In genomic region chr10:124712704-124713407, GRCh38 we compare ENCODE assay signal across 19 cellular contexts. TPM values are rescaled to one million over a fixed set of nuclear protein-coding genes. Genes with fewer than 3 reads are reported as not detected.
DNase-seq lines count a peak whose midpoint lies in the region; ATAC-seq and TF ChIP-seq lines count a peak whose summit lies in the region.
"Had no signal": no experiment of that assay in that cellular context is flagged by ENCODE, and none has a peak within 500 bp of the region (broad histone marks: within the 10 kb centered on the region; RNA-seq: fewer than 3 reads in every experiment).

No MANE protein-coding gene starts in this region.

- no peak for DNase-seq in stimulated activated naive CD8-positive, alpha-beta T cell treated with anti-CD3 and anti-CD28 coated beads, Interleukin-15, amount 100 ng/mL, for 72 hours
- DNase-seq in chondrocyte (ENCODE audit: low spot score) (peak; percentile 41), NCI-H82 treated with DMSO at 0.1 percent for 48 hours (lab: John Stamatoyannopoulos, UW; ENCODE audit: unreplicated experiment) (no peak), HuH-7 (ENCODE audit: low spot score) (no peak), NOMO-1 treated with DMSO at 0.1 percent for 48 hours (lab: John Stamatoyannopoulos, UW; ENCODE audit: unreplicated experiment) (no peak)
- DNase-seq: activated CD8-positive, alpha-beta memory T cell treated with anti-CD3 and anti-CD28 coated beads, Interleukin-2, amount 50 U/mL, for 4 hours; GF-D8; H7; MV-4-11; NCI-H2081; NCI-H748 treated with DMSO at 0.1 percent for 48 hours; sigmoid colon; stimulated activated CD4-positive, alpha-beta T cell treated with anti-CD3 and anti-CD28 coated beads, Interleukin-4, amount 100 ng/mL, for 1 hour; stimulated activated CD8-positive, alpha-beta memory T cell treated with anti-CD3 and anti-CD28 coated beads, Interleukin-4, amount 100 ng/mL, for 48 hours; T-helper 1 cell had no signal

- H3K9me3 Mint-ChIP-seq in stimulated activated naive CD8-positive, alpha-beta T cell treated with anti-CD3 and anti-CD28 coated beads, Interleukin-15, Interleukin-2, amounts not matched to agents 100 ng/mL and 50 ng/mL, for 24 hours: no peaks in the 10 kb centered on the region
- no peaks in the 10 kb centered on the region for H3K9me3 Mint-ChIP-seq in stimulated activated naive CD8-positive, alpha-beta T cell treated with anti-CD3 and anti-CD28 coated beads, Interleukin-15, amount 100 ng/mL, for 72 hours
- H3K9me3 Mint-ChIP-seq in chondrocyte (ENCODE audit: low read depth) (no peaks in the 10 kb centered on the region), nephron (no peaks in the 10 kb centered on the region)

- no peak for TF ChIP-seq POLR2A in GM18505 (IDR thresholded peaks at IDR 0.05; ENCODE audit: borderline replicate concordance, extremely low read depth, insufficient read depth, insufficient read length)

- peak overlapping the region; percentile 5 for H3K27ac Mint-ChIP-seq in stimulated activated naive CD8-positive, alpha-beta T cell treated with anti-CD3 and anti-CD28 coated beads, Interleukin-15, Interleukin-2, amounts not matched to agents 100 ng/mL and 50 ng/mL, for 24 hours
- no peak overlapping the region for H3K27ac Mint-ChIP-seq in stimulated activated naive CD8-positive, alpha-beta T cell treated with anti-CD3 and anti-CD28 coated beads, Interleukin-15, amount 100 ng/mL, for 72 hours
- H3K27ac Mint-ChIP-seq in chondrocyte (ENCODE audit: unreplicated experiment) (no peak overlapping the region), nephron (peak overlapping the region; percentile 71 to 86 (median 85))

- no peaks in the 10 kb centered on the region for H3K27me3 Mint-ChIP-seq in stimulated activated naive CD8-positive, alpha-beta T cell treated with anti-CD3 and anti-CD28 coated beads, Interleukin-15, Interleukin-2, amounts not matched to agents 100 ng/mL and 50 ng/mL, for 24 hours
- H3K27me3 Mint-ChIP-seq in stimulated activated naive CD8-positive, alpha-beta T cell treated with anti-CD3 and anti-CD28 coated beads, Interleukin-15, amount 100 ng/mL, for 72 hours: no peaks in the 10 kb centered on the region
- H3K27me3 Mint-ChIP-seq in chondrocyte (ENCODE audit: low read depth): no peaks in the 10 kb centered on the region
- H3K27me3 Mint-ChIP-seq in nephron (ENCODE audit: low read depth): no peaks in the 10 kb centered on the region

- H3K4me1 Mint-ChIP-seq in stimulated activated naive CD8-positive, alpha-beta T cell treated with anti-CD3 and anti-CD28 coated beads, Interleukin-15, Interleukin-2, amounts not matched to agents 100 ng/mL and 50 ng/mL, for 24 hours (ENCODE audit: low read depth): peaks cover 86% of the 10 kb centered on the region
- H3K4me1 Mint-ChIP-seq in stimulated activated naive CD8-positive, alpha-beta T cell treated with anti-CD3 and anti-CD28 coated beads, Interleukin-15, amount 100 ng/mL, for 72 hours: peaks cover 83% of the 10 kb centered on the region
- H3K4me1 Mint-ChIP-seq in chondrocyte (ENCODE audit: low read depth) (peaks cover 14% of the 10 kb centered on the region), nephron (peaks cover 87% of the 10 kb centered on the region)

- H3K36me3 Mint-ChIP-seq in stimulated activated naive CD8-positive, alpha-beta T cell treated with anti-CD3 and anti-CD28 coated beads, Interleukin-15, Interleukin-2, amounts not matched to agents 100 ng/mL and 50 ng/mL, for 24 hours (ENCODE audit: low read depth): peaks cover 14% of the 10 kb centered on the region
- H3K36me3 Mint-ChIP-seq in chondrocyte (ENCODE audit: low read depth) (no peaks in the 10 kb centered on the region), nephron (ENCODE audit: low read depth) (no peaks in the 10 kb centered on the region)

- no peak for ATAC-seq in stimulated activated naive CD8-positive, alpha-beta T cell treated with anti-CD3 and anti-CD28 coated beads, Interleukin-15, amount 100 ng/mL, for 72 hours
- ATAC-seq in GM18505 (IDR thresholded peaks at IDR 0.05; ENCODE audit: unreplicated experiment): no peak
- ATAC-seq: gastroesophageal sphincter had no signal

- TF ChIP-seq CTCF in chondrocyte (IDR thresholded peaks at IDR 0.05): no peak
- TF ChIP-seq CTCF in nephron (IDR thresholded peaks at IDR 0.05; ENCODE audit: unreplicated experiment in 3 of 3): no peak

- no peak overlapping the region for H3K4me3 Mint-ChIP-seq in stimulated activated naive CD8-positive, alpha-beta T cell treated with anti-CD3 and anti-CD28 coated beads, Interleukin-15, Interleukin-2, amounts not matched to agents 100 ng/mL and 50 ng/mL, for 24 hours
- no peak overlapping the region for H3K4me3 Mint-ChIP-seq in stimulated activated naive CD8-positive, alpha-beta T cell treated with anti-CD3 and anti-CD28 coated beads, Interleukin-15, amount 100 ng/mL, for 72 hours
- no peak overlapping the region for H3K4me3 Mint-ChIP-seq in chondrocyte (ENCODE audit: unreplicated experiment)
- no peak overlapping the region for H3K4me3 Mint-ChIP-seq in nephron

RNA-seq across cellular contexts. Expression of gene FAM53B, which starts 31.3 kb away (rescaled TPM):
- total RNA-seq in chondrocyte: 16.1 to 18.2 TPM (median 17.6 TPM) in 3 replicates

Comparison
In these comparisons a context has a peak if more than half of its experiments do, and no peak if none do; other contexts are left out.
1. H3K27ac Mint-ChIP-seq: peak in stimulated activated naive CD8-positive, alpha-beta T cell treated with anti-CD3 and anti-CD28 coated beads, Interleukin-15, Interleukin-2, amounts not matched to agents 100 ng/mL and 50 ng/mL, for 24 hours (single experiment) and nephron (3 of 3); none in stimulated activated naive CD8-positive, alpha-beta T cell treated with anti-CD3 and anti-CD28 coated beads, Interleukin-15, amount 100 ng/mL, for 72 hours (0 of 2) and chondrocyte (single experiment).